Comparison of ENCODE assay signal across 10 cellular contexts in the genomic region with DNA sequence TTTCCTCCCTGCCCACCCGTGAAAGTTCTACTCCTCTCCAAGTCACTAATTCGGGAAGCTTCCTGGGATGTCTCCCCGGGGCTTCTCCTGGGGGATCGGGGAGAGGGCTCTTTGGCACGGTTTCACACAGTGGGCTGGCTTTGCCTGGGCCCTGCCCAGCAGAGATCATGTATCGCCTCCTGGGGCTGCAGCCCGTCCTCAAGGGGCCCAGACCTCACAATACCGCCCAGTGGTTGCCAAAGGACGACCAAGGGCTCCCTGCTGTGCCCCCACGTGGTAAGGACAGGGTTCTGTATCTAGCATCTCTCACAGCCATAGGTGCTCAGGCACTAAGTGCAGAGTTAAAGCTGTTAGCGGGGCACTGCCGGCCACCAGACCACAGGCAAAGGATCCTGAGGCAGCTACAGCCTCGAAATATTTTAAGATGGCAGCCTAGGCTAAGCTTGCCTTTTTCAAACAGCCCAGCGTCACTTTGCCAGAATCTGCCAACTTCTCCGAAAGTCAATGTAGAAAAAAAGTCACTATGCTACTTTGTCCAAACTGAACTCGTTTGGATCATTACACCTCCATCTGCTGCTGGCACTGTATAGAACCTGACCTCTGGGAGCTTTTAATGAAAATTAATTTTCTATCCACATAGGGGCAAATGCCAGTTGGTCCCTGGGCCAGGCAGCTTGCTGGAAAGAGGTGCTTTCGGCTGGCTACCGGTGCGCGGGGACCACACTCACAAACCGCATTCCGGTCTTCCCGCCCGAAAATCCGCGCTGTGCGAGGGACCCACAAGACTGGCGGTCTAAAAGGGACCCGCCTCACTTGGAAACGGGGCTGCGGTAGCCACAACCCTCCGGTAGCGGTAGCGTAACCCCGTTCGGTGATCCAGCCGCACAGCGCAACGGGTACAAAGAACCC. TPM values are rescaled to one million over a fixed set of nuclear protein-coding genes. Genes with fewer than 3 reads are reported as not detected.
A peak's percentile ranks its signal among the peaks of the same experiment; 100 is the strongest.
DNase-seq lines count a peak whose midpoint lies in the region; ATAC-seq and TF ChIP-seq lines count a peak whose summit lies in the region.
"Had no signal": no experiment of that assay in that cellular context is flagged by ENCODE, and none has a peak within 500 bp of the region (broad histone marks: within the 10 kb centered on the region; RNA-seq: fewer than 3 reads in every experiment).

No MANE protein-coding gene starts in this region.

- H3K4me3 Mint-ChIP-seq in CD4-positive, alpha-beta T cell: peak overlapping the region; percentile 15
- H3K4me3 Mint-ChIP-seq in activated naive CD8-positive, alpha-beta T cell treated with anti-CD3 and anti-CD28 coated beads for 36 hours: peak overlapping the region; percentile 73

- H3K27ac Mint-ChIP-seq in CD4-positive, alpha-beta T cell: no peak overlapping the region
- H3K27ac Mint-ChIP-seq in activated naive CD8-positive, alpha-beta T cell treated with anti-CD3 and anti-CD28 coated beads for 36 hours: no peak overlapping the region

- H3K36me3 Mint-ChIP-seq in CD4-positive, alpha-beta T cell (ENCODE audit: low read depth): peaks cover 67% of the 10 kb centered on the region
- H3K36me3 Mint-ChIP-seq in activated naive CD8-positive, alpha-beta T cell treated with anti-CD3 and anti-CD28 coated beads for 36 hours: peaks cover 10% of the 10 kb centered on the region

- peak in 1 of 10 experiments; percentile 26 for DNase-seq in CD4-positive, alpha-beta T cell
- DNase-seq in NCI-H1092 (lab: John Stamatoyannopoulos, UW) (peak; percentile 93), lung microvascular endothelial cell (ENCODE audit: low read depth in 2 of 2) (peak; percentile 40 to 43), MM.1S (no peak), activated gamma-delta T cell (lab: John Stamatoyannopoulos, UW) (no peak), NK-92 (lab: John Stamatoyannopoulos, UW; ENCODE audit: unreplicated experiment) (no peak)
- peak; percentile 3 for DNase-seq in activated naive CD8-positive, alpha-beta T cell treated with anti-CD3 and anti-CD28 coated beads for 36 hours
- no peak for DNase-seq in stimulated activated naive CD4-positive, alpha-beta T cell (lab: John Stamatoyannopoulos, UW)
- DNase-seq: GDM1 had no signal

- intact Hi-C loops in CD4-positive, alpha-beta T cell (cut with DNase I, micrococcal nuclease): no loop called here

- H3F3A ChIP-seq in MM.1S (ENCODE audit: insufficient read depth, low read length): 0 out of 2 replicates have a peak, but pooled peaks cover 4% of the 10 kb centered on the region

- H3K27me3 Mint-ChIP-seq in CD4-positive, alpha-beta T cell: no peaks in the 10 kb centered on the region
- no peaks in the 10 kb centered on the region for H3K27me3 Mint-ChIP-seq in activated naive CD8-positive, alpha-beta T cell treated with anti-CD3 and anti-CD28 coated beads for 36 hours

- TF ChIP-seq CTCF in CD4-positive, alpha-beta T cell (IDR thresholded peaks at IDR 0.05): no peak
- no peak for TF ChIP-seq CTCF in MM.1S (IDR thresholded peaks at IDR 0.05; ENCODE audit: low read length)

- H3K27ac ChIP-seq in CD4-positive, alpha-beta T cell (ENCODE audit: low read depth, low read length): no peak overlapping the region
- no peak overlapping the region for H3K27ac ChIP-seq in MM.1S (ENCODE audit: low read length)

- H3K9ac ChIP-seq in MM.1S (ENCODE audit: low read length): no peak overlapping the region

- no peak overlapping the region for H3K4me2 ChIP-seq in MM.1S (ENCODE audit: low read depth, low read length)

- no peaks in the 10 kb centered on the region for H3K27me3 ChIP-seq in CD4-positive, alpha-beta T cell (ENCODE audit: control insufficient read depth, insufficient read depth, low read length)
- no peaks in the 10 kb centered on the region for H3K27me3 ChIP-seq in MM.1S (replicated peaks; ENCODE audit: insufficient read depth, low read length)
- H3K27me3 ChIP-seq: adrenal gland had no signal

- POLR2A ChIA-PET in CD4-positive, alpha-beta T cell (lab: Charles Lee): interaction anchor here (0.7 kb wide), 1 partner anchor 285 kb away, joined by 3 read pairs; no protein-coding TSS in a partner anchor

- H3K9me2 ChIP-seq in MM.1S (replicated peaks; ENCODE audit: insufficient read depth, low read length): no peaks in the 10 kb centered on the region

- CTCF ChIA-PET in CD4-positive, alpha-beta T cell (lab: Charles Lee): no interaction called here

- H4K20me1 ChIP-seq in MM.1S (ENCODE audit: insufficient read depth, low read length): no peaks in the 10 kb centered on the region

- peaks cover 49% of the 10 kb centered on the region for H3K4me1 Mint-ChIP-seq in CD4-positive, alpha-beta T cell (ENCODE audit: low read depth)
- H3K4me1 Mint-ChIP-seq in activated naive CD8-positive, alpha-beta T cell treated with anti-CD3 and anti-CD28 coated beads for 36 hours: peaks cover 28% of the 10 kb centered on the region

- no peaks in the 10 kb centered on the region for H3K9me3 ChIP-seq in CD4-positive, alpha-beta T cell (ENCODE audit: control insufficient read depth, low read length)
- H3K9me3 ChIP-seq in MM.1S (replicated peaks; ENCODE audit: insufficient read depth, low read length): no peaks in the 10 kb centered on the region
- H3K9me3 ChIP-seq: adrenal gland had no signal

- H3K4me1 ChIP-seq in MM.1S (ENCODE audit: low read length): peaks cover 9% of the 10 kb centered on the region

- H2AFZ ChIP-seq in MM.1S (ENCODE audit: low read length): no peak overlapping the region

- H3K79me2 ChIP-seq in MM.1S (ENCODE audit: low read length): peaks cover 46% of the 10 kb centered on the region

- H3K9me3 Mint-ChIP-seq in CD4-positive, alpha-beta T cell: no peaks in the 10 kb centered on the region
- no peaks in the 10 kb centered on the region for H3K9me3 Mint-ChIP-seq in activated naive CD8-positive, alpha-beta T cell treated with anti-CD3 and anti-CD28 coated beads for 36 hours

- H3K36me3 ChIP-seq in MM.1S (replicated peaks; ENCODE audit: insufficient read depth, low read length): no peaks in the 10 kb centered on the region

- no peak for ATAC-seq in CD4-positive, alpha-beta T cell (ENCODE audit: poor library complexity)

- H3K4me3 ChIP-seq in MM.1S (ENCODE audit: low read length): no peak overlapping the region
- H3K4me3 ChIP-seq: adrenal gland had no signal

RNA-seq across cellular contexts. Expression of a gene that starts 1.3 kb away (rescaled TPM):
- total RNA-seq in CD4-positive, alpha-beta T cell: not detected
- under 1 TPM; 0.23 to 0.36 TPM for total RNA-seq in activated naive CD8-positive, alpha-beta T cell treated with anti-CD3 and anti-CD28 coated beads for 36 hours
- total RNA-seq in lung microvascular endothelial cell: 0.22 TPM in 1 of 2 replicates, not detected in the other

RNA-seq across cellular contexts. Expression of a gene that starts 7.9 kb away (rescaled TPM):
- 10 to 100 TPM; 59.4 to 60.1 TPM for total RNA-seq in CD4-positive, alpha-beta T cell
- 10 to 100 TPM; 29.4 to 30.9 TPM for total RNA-seq in activated naive CD8-positive, alpha-beta T cell treated with anti-CD3 and anti-CD28 coated beads for 36 hours
- 42.9 and 83.3 TPM in 2 replicates for total RNA-seq in lung microvascular endothelial cell

Comparison
In these comparisons a context has a peak if more than half of its experiments do, and no peak if none do; other contexts are left out.
1. DNase-seq: peak in NCI-H1092 (single experiment), activated naive CD8-positive, alpha-beta T cell treated with anti-CD3 and anti-CD28 coated beads for 36 hours (single experiment) and lung microvascular endothelial cell (2 of 2); none in stimulated activated naive CD4-positive, alpha-beta T cell (0 of 6), MM.1S (single experiment), activated gamma-delta T cell (single experiment) and NK-92 (single experiment).